In genomic region chr7:150738092-150739044, GRCh38 we compare ENCODE assay signal across 11 cellular contexts. TPM values are rescaled to one million over a fixed set of nuclear protein-coding genes. Genes with fewer than 3 reads are reported as not detected.
DNase-seq lines count a peak whose midpoint lies in the region; ATAC-seq, FAIRE-seq and TF ChIP-seq lines count a peak whose summit lies in the region.
"Had no signal": no experiment of that assay in that cellular context is flagged by ENCODE, and none has a peak within 500 bp of the region (broad histone marks: within the 10 kb centered on the region; RNA-seq: fewer than 3 reads in every experiment).

No MANE protein-coding gene starts in this region.

- peak overlapping the region; percentile 92 to 100 (median 98) for H3K4me3 Mint-ChIP-seq in CD4-positive, alpha-beta memory T cell

- no peaks in the 10 kb centered on the region for H3K9me3 ChIP-seq in CD4-positive, alpha-beta memory T cell (ENCODE audit: control insufficient read depth in 1 of 2, low read length in 2 of 2)
- H3K9me3 ChIP-seq in PC-3 (ENCODE audit: low read length) (no peaks in the 10 kb centered on the region), pancreas (no peaks in the 10 kb centered on the region)

- H3K27me3 Mint-ChIP-seq in CD4-positive, alpha-beta memory T cell = no peaks in the 10 kb centered on the region

- no peaks in the 10 kb centered on the region for H3K79me2 ChIP-seq in PC-3 (ENCODE audit: low read length)

- peaks cover 58 to 60% of the 10 kb centered on the region in 2 donors for H3K36me3 Mint-ChIP-seq in CD4-positive, alpha-beta memory T cell

- POLR2A ChIA-PET in CD4-positive, alpha-beta memory T cell (lab: Charles Lee; ENCODE audit: partially characterized antibody) = interaction anchor here (0.5 to 26.3 kb wide), 45 partner anchors 8 to 897 kb away, joined by 3 to 593 read pairs (median 6); partner anchors contain the start of genes GIMAP1, GIMAP2, GIMAP4 and GIMAP6
- POLR2A ChIA-PET in PC-3 (lab: Charles Lee; ENCODE audit: unreplicated experiment) = interaction anchor here (0.7 kb wide), 1 partner anchor 305 kb away, joined by 3 read pairs; no protein-coding TSS in a partner anchor

- WGBS in pancreas, 2 donors = 60 to 63% methylated on average over 11 of the region's 11 CpGs

- H4K20me1 ChIP-seq in PC-3 (ENCODE audit: low read length) = no peaks in the 10 kb centered on the region

- no TSS peak for BruUV-seq in PC-3 (replicated peaks; lab: Mats Ljungman, UMichigan)

- peak overlapping the region; percentile 81 to 82 for H3K4me3 ChIP-seq in CD4-positive, alpha-beta memory T cell (ENCODE audit: low read length in 2 of 2)
- no peak overlapping the region for H3K4me3 ChIP-seq in PC-3 (ENCODE audit: low read length)
- H3K4me3 ChIP-seq in dorsolateral prefrontal cortex = peak overlapping the region in 56 of 59 donors; percentile 15 to 65 (median 46)
- H3K4me3 ChIP-seq in pancreas = peak overlapping the region in 2 of 4 donors; percentile 12 to 34

- no peak overlapping the region for H3K9ac ChIP-seq in PC-3 (ENCODE audit: low read length)

- peak; percentile 88 for ATAC-seq in PC-3
- ATAC-seq in pancreas = peak; percentile 17 to 44 (median 32)
- no peak for ATAC-seq in HG02571 (IDR thresholded peaks at IDR 0.05; ENCODE audit: unreplicated experiment)
- ATAC-seq in GM21619 (IDR thresholded peaks at IDR 0.05; ENCODE audit: unreplicated experiment) = no peak

- peak overlapping the region; percentile 86 to 98 (median 96) for H3K27ac Mint-ChIP-seq in CD4-positive, alpha-beta memory T cell

- TF ChIP-seq CTCF in PC-3 (conservative IDR thresholded peaks at IDR 0.05; ENCODE audit: low read depth, low read length) (no peak), dorsolateral prefrontal cortex (IDR thresholded peaks at IDR 0.05 in 54 of 56, conservative IDR thresholded peaks at IDR 0.05 in 2 of 56; ENCODE audit: low read depth in 1 of 56, partially characterized antibody in 56 of 56) (peak in 1 of 56 donors; percentile 0), pancreas (IDR thresholded peaks at IDR 0.05) (no peak)

- H3K36me3 ChIP-seq in CD4-positive, alpha-beta memory T cell (ENCODE audit: insufficient read depth, low read length) = peaks cover 36% of the 10 kb centered on the region
- H3K36me3 ChIP-seq in PC-3 (ENCODE audit: low read depth, low read length) (no peaks in the 10 kb centered on the region), pancreas (no peaks in the 10 kb centered on the region)

- peaks cover 64% of the 10 kb centered on the region for H3K4me1 ChIP-seq in CD4-positive, alpha-beta memory T cell (ENCODE audit: insufficient read depth, low read length)
- H3K4me1 ChIP-seq in PC-3 (ENCODE audit: insufficient read depth, low read length) (peaks cover 10% of the 10 kb centered on the region; the same call in 1 of the 2 replicates), pancreas (no peaks in the 10 kb centered on the region)

- H3K9me3 Mint-ChIP-seq in CD4-positive, alpha-beta memory T cell = peaks cover 0 to 9% (median 0%) of the 10 kb centered on the region in 8 donors

- no peak for FAIRE-seq in pancreas (lab: Jason Lieb, UNC)
- FAIRE-seq: astrocyte, D721Med, islet of Langerhans had no signal

- H3K4me2 ChIP-seq in PC-3 (ENCODE audit: low read length) = 0 out of 2 replicates have a peak overlapping the region, but pooled peaks have one; percentile 8

- H3K9me2 ChIP-seq in PC-3 (replicated peaks; ENCODE audit: low read length) = no peaks in the 10 kb centered on the region

- peaks cover 57 to 94% (median 64%) of the 10 kb centered on the region in 4 donors for H3K4me1 Mint-ChIP-seq in CD4-positive, alpha-beta memory T cell

- DNase-seq in CD4-positive, alpha-beta memory T cell = peak in 1 of 5 donors; percentile 47
- DNase-seq in PC-3 (peak; percentile 80), dorsolateral prefrontal cortex (no peak), pancreas (no peak), DMS 273 treated with DMSO at 0.1 percent for 48 hours (lab: John Stamatoyannopoulos, UW) (no peak)
- no peak for DNase-seq in activated effector memory CD4-positive, alpha-beta T cell treated with anti-CD3 and anti-CD28 coated beads, Interleukin-2, amount 50 U/mL, for 16 hours

- CTCF ChIA-PET in CD4-positive, alpha-beta memory T cell (lab: Charles Lee; ENCODE audit: partially characterized antibody) = interaction anchor here (0.8 to 3.3 kb wide), 14 partner anchors 10 to 289 kb away, joined by 3 to 26 read pairs (median 4); partner anchors contain the start of genes GIMAP1, GIMAP4 and GIMAP6
- CTCF ChIA-PET in PC-3 (lab: Charles Lee) = interaction anchor here (1.3 kb wide), 1 partner anchor 139 kb away, joined by 6 read pairs; no protein-coding TSS in a partner anchor

- H2AFZ ChIP-seq in PC-3 (ENCODE audit: low read length) = no peak overlapping the region

- intact Hi-C loops in CD4-positive, alpha-beta memory T cell (cut with micrococcal nuclease) = loop anchor here (5.0 kb wide), 3 partner anchors 51 to 106 kb away; partner anchors contain the start of genes GIMAP2 and GIMAP6
- intact Hi-C loops in PC-3 (cut with micrococcal nuclease) = no loop called here
- intact Hi-C loops in dorsolateral prefrontal cortex (cut with DNase I) = no loop called here
- intact Hi-C loops in pancreas (cut with DNase I) = no loop called here

- no peaks in the 10 kb centered on the region for H3K27me3 ChIP-seq in CD4-positive, alpha-beta memory T cell (ENCODE audit: insufficient read depth, low read length)
- H3K27me3 ChIP-seq in PC-3 (ENCODE audit: low read length) = peaks cover 41% of the 10 kb centered on the region
- peaks cover 0 to 23% (median 2%) of the 10 kb centered on the region in 45 donors for H3K27me3 ChIP-seq in dorsolateral prefrontal cortex
- H3K27me3 ChIP-seq in pancreas = peaks cover 0 to 4% (median 0%) of the 10 kb centered on the region in 4 donors

- peak overlapping the region; percentile 83 for H3K27ac ChIP-seq in CD4-positive, alpha-beta memory T cell (ENCODE audit: low read depth, low read length)
- no peak overlapping the region for H3K27ac ChIP-seq in PC-3 (ENCODE audit: low read length)
- H3K27ac ChIP-seq in dorsolateral prefrontal cortex = peak overlapping the region in 49 of 59 donors; percentile 1 to 86 (median 69)
- peak overlapping the region in 2 of 4 donors; percentile 28 to 44 for H3K27ac ChIP-seq in pancreas

- H3F3A ChIP-seq in PC-3 (ENCODE audit: low read length, unreplicated experiment) = no peaks in the 10 kb centered on the region

RNA-seq across cellular contexts. Expression of gene GIMAP5, which starts 1.1 kb away (rescaled TPM):
- 100 to 1,000 TPM; 296 to 297 TPM for total RNA-seq in CD4-positive, alpha-beta memory T cell
- 100 to 1,000 TPM; 415 to 679 TPM for polyA plus RNA-seq in CD4-positive, alpha-beta memory T cell
- total RNA-seq in PC-3 (2014; rRNA removed) (not detected in 2 replicates), dorsolateral prefrontal cortex (10 to 100 TPM in 27 of 120 experiments, 1 to 10 TPM in 93; 2.5 to 28.1 (median 7.3) TPM), pancreas (1 to 10 TPM in 5 of 6 donors, under 1 TPM in 1; 0.83 to 4.1 (median 2.8) TPM)
- 10 to 100 TPM in 1 of 2 donors, 1 to 10 TPM in 1; 7.6 to 17.3 TPM for polyA plus RNA-seq in pancreas

RNA-seq across cellular contexts. Expression of gene GIMAP1, which starts 22.0 kb away (rescaled TPM):
- 10 to 100 TPM; 93.7 to 97.6 TPM for total RNA-seq in CD4-positive, alpha-beta memory T cell
- polyA plus RNA-seq in CD4-positive, alpha-beta memory T cell = 10 to 100 TPM; 36.6 to 69.2 TPM
- total RNA-seq in PC-3 (2014; rRNA removed) (not detected in 2 replicates), dorsolateral prefrontal cortex (1 to 10 TPM in 102 of 120 experiments, under 1 TPM in 18; 0.46 to 4.7 (median 1.6) TPM), pancreas (1 to 10 TPM in 2 of 6 donors, under 1 TPM in 4; 0.39 to 1.5 (median 0.84) TPM)
- 1 to 10 TPM; 1.5 to 2.0 TPM for polyA plus RNA-seq in pancreas
- total RNA-seq: astrocyte had no signal

RNA-seq across cellular contexts. Expression of gene GIMAP2, which starts 52.9 kb away (rescaled TPM):
- 100 to 1,000 TPM; 238 to 244 TPM for total RNA-seq in CD4-positive, alpha-beta memory T cell
- 100 to 1,000 TPM in 1 of 2 donors, 10 to 100 TPM in 1; 90.0 to 110 TPM for polyA plus RNA-seq in CD4-positive, alpha-beta memory T cell
- total RNA-seq in PC-3 (2014; rRNA removed) = not detected in 2 replicates
- 10 to 100 TPM in 1 of 120 experiments, 1 to 10 TPM in 119; 1.2 to 11.1 (median 3.7) TPM for total RNA-seq in dorsolateral prefrontal cortex
- total RNA-seq in pancreas = 1 to 10 TPM in 3 of 6 donors, under 1 TPM in 3; 0.51 to 6.2 (median 1.3) TPM
- 1 to 10 TPM; 1.7 to 2.3 TPM for polyA plus RNA-seq in pancreas
- total RNA-seq: astrocyte had no signal

Comparison
In these comparisons a context has a peak if more than half of its experiments do, and no peak if none do; other contexts are left out.
1. ATAC-seq: peak in PC-3 (single experiment) and pancreas (4 of 4); none in HG02571 (single experiment) and GM21619 (single experiment).
2. RNA of gene GIMAP5, which starts 1.1 kb away (total RNA-seq): 296 to 297 TPM in CD4-positive, alpha-beta memory T cell; 2.5 to 28.1 TPM in dorsolateral prefrontal cortex, 0.83 to 4.1 TPM in pancreas and not detected in PC-3; every median in the first group is over 10 times any median in the second.
3. RNA of gene GIMAP1, which starts 22.0 kb away (total RNA-seq): 93.7 to 97.6 TPM in CD4-positive, alpha-beta memory T cell; 0.46 to 4.7 TPM in dorsolateral prefrontal cortex, 0.39 to 1.5 TPM in pancreas and not detected in PC-3; every median in the first group is over 10 times any median in the second.
4. RNA of gene GIMAP2, which starts 52.9 kb away (total RNA-seq): 238 to 244 TPM in CD4-positive, alpha-beta memory T cell; 1.2 to 11.1 TPM in dorsolateral prefrontal cortex, 0.51 to 6.2 TPM in pancreas and not detected in PC-3; every median in the first group is over 10 times any median in the second.